Comparison of ENCODE assay signal across 11 cellular contexts in the genomic region with DNA sequence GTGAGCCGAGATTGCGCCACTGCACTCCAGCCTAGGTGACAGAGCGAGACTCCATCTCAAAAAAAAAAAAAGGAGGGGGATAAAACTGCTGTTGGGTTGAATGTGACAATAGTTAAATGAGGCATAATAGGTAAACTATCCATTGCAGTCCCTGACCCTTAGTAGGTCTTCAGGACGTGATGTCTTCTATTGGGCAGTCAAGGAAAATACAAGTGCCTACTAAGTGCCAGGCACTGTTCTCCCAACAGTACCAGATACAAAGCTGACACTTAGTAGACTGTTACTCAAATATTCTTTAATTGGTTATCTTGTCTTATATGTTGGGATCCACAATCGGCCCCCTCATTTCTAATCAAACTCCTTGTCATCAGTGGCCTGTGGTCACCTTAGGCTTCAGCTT. TPM values are rescaled to one million over a fixed set of nuclear protein-coding genes. Genes with fewer than 3 reads are reported as not detected.
"Had no signal": no experiment of that assay in that cellular context is flagged by ENCODE, and none has a peak within 500 bp of the region (broad histone marks: within the 10 kb centered on the region; RNA-seq: fewer than 3 reads in every experiment).

No MANE protein-coding gene starts in this region.

- H3K4me2 ChIP-seq: GM23338 had no signal

- H3K4me1 Mint-ChIP-seq: GM23338 had no signal

- H3K4me3 ChIP-seq: GM23248, GM23338, HAP-1 had no signal

- H3K9ac ChIP-seq: GM23248 had no signal

- FAIRE-seq: H1, H54 had no signal

- H3K27ac Mint-ChIP-seq: GM23338, H9, HFFc6 had no signal

- H3K27ac ChIP-seq: GM23248 had no signal

- H2AFZ ChIP-seq: GM23248, GM23338 had no signal

- H3K36me3 ChIP-seq: HAP-1 had no signal

- ATAC-seq: GM23338, HCT116 had no signal

- DNase-seq: GM23248, GOT3, H7, H9, HCEC 1CT, HFFc6 had no signal

- H3K4me3 Mint-ChIP-seq: GM23338, H9, HFFc6 had no signal

- H3K4me1 ChIP-seq: HAP-1 had no signal

- H3K9me3 ChIP-seq: HAP-1 had no signal

RNA-seq across cellular contexts. Expression of gene ACSL5, which starts 27.1 kb away (rescaled TPM):
- total RNA-seq: GM23338, H1, H9 had no signal
- polyA plus RNA-seq: GM23338, H1 had no signal
